ENCODE assay signal across 27 cellular contexts in the genomic region with DNA sequence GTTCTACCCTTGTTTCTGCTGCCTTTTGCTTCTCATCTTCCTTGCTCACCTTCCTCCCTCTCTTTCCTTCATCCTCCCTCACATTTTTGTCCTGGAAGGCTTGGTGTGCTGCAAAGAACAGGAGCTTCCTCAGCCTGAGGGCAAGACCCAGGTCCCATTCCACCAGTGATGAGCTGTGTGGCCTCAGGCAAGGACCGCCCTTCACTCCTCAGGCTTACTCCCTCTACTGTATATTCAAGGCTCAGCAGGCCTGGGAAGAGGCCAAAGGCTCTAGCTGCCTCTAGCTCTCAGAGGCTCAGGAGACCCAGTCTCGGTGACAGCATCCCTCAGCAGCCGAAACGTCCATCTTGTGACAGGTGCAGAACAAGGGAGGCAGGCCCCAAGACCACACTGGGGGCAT.
A peak's percentile ranks its signal among the peaks of the same experiment; 100 is the strongest.
DNase-seq lines count a peak whose midpoint lies in the region; TF ChIP-seq lines count a peak whose summit lies in the region.
"Had no signal": no experiment of that assay in that cellular context is flagged by ENCODE, and none has a peak within 500 bp of the region (broad histone marks: within the 10 kb centered on the region; RNA-seq: fewer than 3 reads in every experiment).

No MANE protein-coding gene starts in this region.

- H3K4me1 Mint-ChIP-seq in glutamatergic neuron (ENCODE audit: low read depth, unreplicated experiment) = peaks cover 39% of the 10 kb centered on the region
- H3K4me1 Mint-ChIP-seq: stimulated activated effector memory CD8-positive, alpha-beta T cell treated with anti-CD3 and anti-CD28 coated beads, Interleukin-12 subunit alpha, Interleukin-12 subunit beta, amount 100 ng/mL, for 72 hours had no signal

- H3K27me3 Mint-ChIP-seq in glutamatergic neuron (ENCODE audit: unreplicated experiment) = peaks cover 4% of the 10 kb centered on the region
- H3K27me3 Mint-ChIP-seq: activated naive CD8-positive, alpha-beta T cell had no signal

- H3K27me3 ChIP-seq in WERI-Rb-1 (ENCODE audit: insufficient read depth, low read depth, severe bottlenecking) (no peaks in the 10 kb centered on the region), prostate gland (replicated peaks; ENCODE audit: insufficient read depth) (no peaks in the 10 kb centered on the region)
- H3K27me3 ChIP-seq: BLaER1, SJSA1, suprapubic skin had no signal

- no peaks in the 10 kb centered on the region for H3K4me1 ChIP-seq in prostate gland (replicated peaks)
- H3K4me1 ChIP-seq: SJSA1 had no signal

- H3K27ac Mint-ChIP-seq in glutamatergic neuron (ENCODE audit: unreplicated experiment) = peak overlapping the region; percentile 71
- H3K27ac Mint-ChIP-seq: activated CD4-positive, alpha-beta memory T cell treated with anti-CD3 and anti-CD28 coated beads for 36 hours; activated naive CD8-positive, alpha-beta T cell; effector memory CD8-positive, alpha-beta T cell; HFFc6; stimulated activated effector memory CD8-positive, alpha-beta T cell treated with anti-CD3 and anti-CD28 coated beads, Interleukin-12 subunit alpha, Interleukin-12 subunit beta, amount 100 ng/mL, for 72 hours had no signal

- H3K9me3 Mint-ChIP-seq in glutamatergic neuron (ENCODE audit: unreplicated experiment) = peaks cover 18% of the 10 kb centered on the region
- H3K9me3 Mint-ChIP-seq: activated CD4-positive, alpha-beta memory T cell treated with anti-CD3 and anti-CD28 coated beads for 36 hours; effector memory CD8-positive, alpha-beta T cell; stimulated activated effector memory CD8-positive, alpha-beta T cell treated with anti-CD3 and anti-CD28 coated beads, Interleukin-12 subunit alpha, Interleukin-12 subunit beta, amount 100 ng/mL, for 72 hours had no signal

- WGBS in prostate gland = 100% methylated on average over 4 of the region's 4 CpGs

- peaks cover 57% of the 10 kb centered on the region for H3K36me3 ChIP-seq in WERI-Rb-1
- H3K36me3 ChIP-seq in prostate gland = no peaks in the 10 kb centered on the region
- H3K36me3 ChIP-seq: BLaER1, heart right ventricle, SJSA1, suprapubic skin had no signal

- peak overlapping the region; percentile 90 for H3K27ac ChIP-seq in WERI-Rb-1
- H3K27ac ChIP-seq in prostate gland = no peak overlapping the region
- H3K27ac ChIP-seq: BLaER1, coronary artery, heart right ventricle, SJSA1, suprapubic skin had no signal

- TF ChIP-seq CTCF in WERI-Rb-1 (IDR thresholded peaks at IDR 0.05; ENCODE audit: low read depth, low read length) (peak; percentile 42; the same call in 1 of the 2 replicates), glutamatergic neuron (IDR thresholded peaks at IDR 0.05; ENCODE audit: partially characterized antibody, unreplicated experiment) (no peak), prostate gland (IDR thresholded peaks at IDR 0.05) (no peak)

- TF ChIP-seq POLR2A in prostate gland (IDR thresholded peaks at IDR 0.05) = no peak

- H3K9me3 ChIP-seq in WERI-Rb-1 (ENCODE audit: severe bottlenecking) = no peaks in the 10 kb centered on the region
- no peaks in the 10 kb centered on the region for H3K9me3 ChIP-seq in prostate gland
- H3K9me3 ChIP-seq: BLaER1, heart right ventricle, SJSA1, suprapubic skin had no signal

- H3K4me3 ChIP-seq in WERI-Rb-1 (ENCODE audit: low read depth, low read length) (no peak overlapping the region), prostate gland (no peak overlapping the region)
- H3K4me3 ChIP-seq: BLaER1, coronary artery, heart right ventricle, SJSA1, suprapubic skin had no signal

- DNase-seq in ELF-1 (ENCODE audit: low read depth, low spot score) = peak; percentile 89
- DNase-seq in HT1080 (ENCODE audit: low read depth) = peak; percentile 5
- peak; percentile 50 for DNase-seq in WERI-Rb-1
- no peak for DNase-seq in glutamatergic neuron
- no peak for DNase-seq in NCI-H1048 (lab: John Stamatoyannopoulos, UW)
- no peak for DNase-seq in prostate gland (ENCODE audit: low spot score)
- no peak for DNase-seq in activated CD8-positive, alpha-beta memory T cell treated with anti-CD3 and anti-CD28 coated beads for 24 hours
- DNase-seq in SK-N-DZ (ENCODE audit: low spot score) = no peak
- DNase-seq: ACHN; activated CD4-positive, alpha-beta memory T cell treated with anti-CD3 and anti-CD28 coated beads for 36 hours; activated CD4-positive, CD25-positive, alpha-beta regulatory T cell treated with anti-CD3 and anti-CD28 coated beads, Interleukin-2, amount 50 U/mL, for 72 hours; effector memory CD8-positive, alpha-beta T cell; foreskin fibroblast; heart right ventricle; HFFc6; left colon; NCI-H1105 treated with DMSO at 0.1 percent for 48 hours; NCI-H2081; NK-92 treated with Interleukin-12 subunit alpha and Interleukin-12 subunit beta, amount 100 ng/mL, for 24 hours; stimulated activated CD4-positive, alpha-beta T cell treated with anti-CD3 and anti-CD28 coated beads, Interleukin-4, amount 100 ng/mL, for 24 hours; T-helper 1 cell had no signal

- intact Hi-C loops in prostate gland (cut with DNase I) = no loop called here

- no peak overlapping the region for H3K4me3 Mint-ChIP-seq in glutamatergic neuron (ENCODE audit: unreplicated experiment)
- H3K4me3 Mint-ChIP-seq: activated CD4-positive, alpha-beta memory T cell treated with anti-CD3 and anti-CD28 coated beads for 36 hours; activated naive CD8-positive, alpha-beta T cell; effector memory CD8-positive, alpha-beta T cell; HFFc6; stimulated activated effector memory CD8-positive, alpha-beta T cell treated with anti-CD3 and anti-CD28 coated beads, Interleukin-12 subunit alpha, Interleukin-12 subunit beta, amount 100 ng/mL, for 72 hours had no signal

- peaks cover 5% of the 10 kb centered on the region for H3K36me3 Mint-ChIP-seq in glutamatergic neuron (ENCODE audit: unreplicated experiment)
- H3K36me3 Mint-ChIP-seq: activated CD4-positive, alpha-beta memory T cell treated with anti-CD3 and anti-CD28 coated beads for 36 hours; activated naive CD8-positive, alpha-beta T cell; stimulated activated effector memory CD8-positive, alpha-beta T cell treated with anti-CD3 and anti-CD28 coated beads, Interleukin-12 subunit alpha, Interleukin-12 subunit beta, amount 100 ng/mL, for 72 hours had no signal

Comparison
In these comparisons a context has a peak if more than half of its experiments do, and no peak if none do; other contexts are left out.
1. DNase-seq: peak in ELF-1 (single experiment), HT1080 (single experiment) and WERI-Rb-1 (single experiment); none in glutamatergic neuron (single experiment), NCI-H1048 (single experiment), prostate gland (single experiment), activated CD8-positive, alpha-beta memory T cell treated with anti-CD3 and anti-CD28 coated beads for 24 hours (single experiment) and SK-N-DZ (single experiment).